25 cellular contexts compared by ENCODE assay signal in genomic region chr19:35298561-35298972, GRCh38. TPM values are rescaled to one million over a fixed set of nuclear protein-coding genes. Genes with fewer than 3 reads are reported as not detected.
DNase-seq lines count a peak whose midpoint lies in the region; ATAC-seq and TF ChIP-seq lines count a peak whose summit lies in the region.
"Had no signal": no experiment of that assay in that cellular context is flagged by ENCODE, and none has a peak within 500 bp of the region (broad histone marks: within the 10 kb centered on the region; RNA-seq: fewer than 3 reads in every experiment).

No MANE protein-coding gene starts in this region.

- H2BK15ac ChIP-seq in IMR-90 (ENCODE audit: low read depth, low read length), result no peak overlapping the region

- H3K4me2 ChIP-seq in IMR-90 (ENCODE audit: low read depth, low read length), result no peak overlapping the region
- H3K4me2 ChIP-seq in osteoblast (ENCODE audit: insufficient read depth, low read length), result no peak overlapping the region
- H3K4me2 ChIP-seq: SK-N-SH had no signal

- H3K27me3 ChIP-seq in IMR-90 (ENCODE audit: control insufficient read depth, insufficient read depth, low read length), result peaks cover 16% of the 10 kb centered on the region
- H3K27me3 ChIP-seq in osteoblast (ENCODE audit: insufficient read depth, low read length), result peaks cover 12% of the 10 kb centered on the region

- H3K36me3 ChIP-seq in IMR-90 (ENCODE audit: control insufficient read depth, insufficient read depth, low read length) (no peaks in the 10 kb centered on the region), osteoblast (ENCODE audit: insufficient read depth, low read length) (no peaks in the 10 kb centered on the region)

- H4K91ac ChIP-seq in IMR-90 (ENCODE audit: insufficient read depth, low read depth, low read length), result no peak overlapping the region

- H3K9ac ChIP-seq in IMR-90 (ENCODE audit: low read depth, low read length), result no peak overlapping the region
- H3K9ac ChIP-seq: SK-N-SH had no signal

- H3K9me3 ChIP-seq in IMR-90 (ENCODE audit: control insufficient read depth, insufficient read depth, low read length) (no peaks in the 10 kb centered on the region), osteoblast (ENCODE audit: low read depth, low read length) (no peaks in the 10 kb centered on the region)
- H3K9me3 ChIP-seq: SK-N-SH had no signal

- no peak overlapping the region for H3K18ac ChIP-seq in IMR-90 (ENCODE audit: low read depth, low read length)

- ATAC-seq in IMR-90 (ENCODE audit: low read depth), result no peak

- no peaks in the 10 kb centered on the region for H3K79me1 ChIP-seq in IMR-90 (ENCODE audit: low read depth in 1 of 2, low read length in 2 of 2)

- H3K4me3 ChIP-seq in IMR-90 (ENCODE audit: insufficient read depth, low read depth, low read length) (no peak overlapping the region), osteoblast (ENCODE audit: insufficient read depth, low read length) (no peak overlapping the region)

- CTCF ChIA-PET in IMR-90 (lab: Yijun Ruan, JAX), result no interaction called here

- H4K20me1 ChIP-seq in IMR-90 (ENCODE audit: insufficient read depth, low read length) (no peaks in the 10 kb centered on the region), osteoblast (ENCODE audit: insufficient read depth, low read length) (no peaks in the 10 kb centered on the region)

- no peaks in the 10 kb centered on the region for H3K79me2 ChIP-seq in osteoblast (ENCODE audit: insufficient read depth, low read length)

- H3K23ac ChIP-seq in IMR-90 (ENCODE audit: low read depth, low read length), result no peak overlapping the region

- no peak overlapping the region for H3K27ac ChIP-seq in IMR-90 (ENCODE audit: insufficient read depth, low read length)
- no peak overlapping the region for H3K27ac ChIP-seq in osteoblast (ENCODE audit: low read depth, low read length)

- no peak overlapping the region for H2BK20ac ChIP-seq in IMR-90 (ENCODE audit: low read depth, low read length)

- BruUV-seq in IMR-90 (replicated peaks; lab: Mats Ljungman, UMichigan), result no TSS peak

- H2BK5ac ChIP-seq in IMR-90 (ENCODE audit: low read depth, low read length, poor library complexity, severe bottlenecking), result peak overlapping the region; percentile 93

- WGBS in IMR-90 (ENCODE audit: extremely low coverage in 2 of 2, insufficient read length in 1 of 2), 2 experiments, result 87 to 100% methylated on average over 2 to 5 of the region's 5 CpGs

- H4K5ac ChIP-seq in IMR-90 (ENCODE audit: low read depth, low read length), result no peak overlapping the region

- dilution Hi-C loops in IMR-90 (cut with HindIII; ENCODE audit: low sequenced_read_pairs, unreplicated experiment), result no loop called here

- H2AK5ac ChIP-seq in IMR-90 (ENCODE audit: low read depth, low read length), result no peak overlapping the region

- peak overlapping the region; percentile 28 for H2AK9ac ChIP-seq in IMR-90 (replicated peaks; ENCODE audit: low read depth, low read length, poor library complexity)

- intact Hi-C loops in IMR-90 (cut with micrococcal nuclease), result no loop called here

- POLR2A ChIA-PET in IMR-90 (lab: Charles Lee; ENCODE audit: unreplicated experiment), result no interaction called here

- H3K56ac ChIP-seq in IMR-90 (ENCODE audit: extremely low read depth, insufficient read depth, low read length), result no peak overlapping the region

- H3K14ac ChIP-seq in IMR-90 (replicated peaks; ENCODE audit: low read depth, low read length), result no peak overlapping the region

- in situ Hi-C loops in IMR-90 (cut with MboI; ENCODE audit: low sequenced_read_pairs), result no loop called here

- no peak for TF ChIP-seq POLR2A in IMR-90 (IDR thresholded peaks at IDR 0.05; ENCODE audit: low read depth, low read length)

- TF ChIP-seq CTCF in IMR-90 (conservative IDR thresholded peaks at IDR 0.05; ENCODE audit: low read depth, low read length) (no peak), osteoblast (IDR thresholded peaks at IDR 0.05; ENCODE audit: extremely low read depth, low read depth, low read length) (no peak)

- no peak overlapping the region for H3K4ac ChIP-seq in IMR-90 (ENCODE audit: low read depth, low read length)

- H3K4me1 ChIP-seq in IMR-90 (ENCODE audit: control insufficient read depth, insufficient read depth, low read length) (no peaks in the 10 kb centered on the region), osteoblast (ENCODE audit: insufficient read depth, low read length) (no peaks in the 10 kb centered on the region)

- H2BK120ac ChIP-seq in IMR-90 (ENCODE audit: low read depth, low read length), result no peak overlapping the region

- DNase-seq in IMR-90 (no peak), osteoblast (ENCODE audit: insufficient read length, low spot score, missing footprints) (peak; percentile 27), NCI-H345 (lab: John Stamatoyannopoulos, UW) (no peak)
- no peak for DNase-seq in activated CD4-positive, alpha-beta T cell treated with anti-CD3 and anti-CD28 coated beads, Interleukin-2, amount 50 U/mL, for 1 hour
- DNase-seq: CD8-positive, alpha-beta memory T cell; DMS 273 treated with DMSO at 0.1 percent for 48 hours; DMS79; EL; GDM1; H7; KBM-7; MV-4-11; NCI-H1105; NCI-H1436 treated with DMSO at 0.1 percent for 48 hours; NCI-H187 treated with DMSO at 0.1 percent for 48 hours; NCI-H2171 treated with DMSO at 0.1 percent for 48 hours; NCI-H446; NCI-H524 treated with DMSO at 0.1 percent for 48 hours; NCI-H774; SK-N-SH; SW 1271 had no signal

- peak overlapping the region; percentile 43 for H2AFZ ChIP-seq in IMR-90 (replicated peaks; ENCODE audit: low read length, poor library complexity)
- no peak overlapping the region for H2AFZ ChIP-seq in osteoblast (ENCODE audit: low read length)

- no peak overlapping the region for H4K8ac ChIP-seq in IMR-90 (ENCODE audit: low read depth in 2 of 2, low read length in 2 of 2)

- H3K9me1 ChIP-seq in IMR-90 (ENCODE audit: insufficient read depth, low read length), result peaks cover 15% of the 10 kb centered on the region

- TF ChIP-seq RAD21 in IMR-90 (IDR thresholded peaks at IDR 0.05; ENCODE audit: low read length), result no peak

TF ChIP-seq in IMR-90, 13 proteins besides CTCF, POLR2A, EP300 and RAD21:
- TF ChIP-seq NFE2L2 (IDR thresholded peaks at IDR 0.05; ENCODE audit: low read depth, low read length), result no peak

RNA-seq across cellular contexts. Expression of gene MAG, which starts 6.6 kb away (rescaled TPM):
- not detected in 2 replicates for total RNA-seq in IMR-90 (2012; rRNA removed)
- polyA plus RNA-seq in IMR-90 (2012; rRNA removed), result not detected in 2 replicates
- polyA plus RNA-seq in IMR-90 (2012; cell fraction: cytosol; rRNA removed), result not detected in 2 replicates
- polyA plus RNA-seq in IMR-90 (2012; cell fraction: nucleus; rRNA removed; ENCODE audit: low replicate concordance), result not detected in 2 replicates
- total RNA-seq in osteoblast, result not detected in 2 replicates
- total RNA-seq: CD8-positive, alpha-beta memory T cell; HT-29; LHCN-M2; MCF 10A had no signal
- polyA plus RNA-seq: CD14-positive monocyte, SK-N-SH had no signal

RNA-seq across cellular contexts. Expression of gene HAMP, which starts 16.2 kb away (rescaled TPM):
- under 0.01 TPM in 2 replicates for total RNA-seq in IMR-90 (2012; rRNA removed)
- not detected in 2 replicates for polyA plus RNA-seq in IMR-90 (2012; rRNA removed)
- polyA plus RNA-seq in IMR-90 (2012; cell fraction: cytosol; rRNA removed), result not detected in 2 replicates
- polyA plus RNA-seq in IMR-90 (2012; cell fraction: nucleus; rRNA removed; ENCODE audit: low replicate concordance), result 0.03 and 0.25 TPM in 2 replicates
- total RNA-seq in osteoblast, result not detected in 2 replicates
- total RNA-seq: H7, LHCN-M2, MCF 10A had no signal
- polyA plus RNA-seq: CD14-positive monocyte; CD8-positive, alpha-beta memory T cell; SK-N-SH had no signal

RNA-seq across cellular contexts. Expression of gene USF2, which starts 29.8 kb away (rescaled TPM):
- total RNA-seq in IMR-90 (2012; rRNA removed) (21.3 and 27.5 TPM in 2 replicates), osteoblast (66.2 and 74.0 TPM in 2 replicates)
- 65.6 and 82.5 TPM in 2 replicates for polyA plus RNA-seq in IMR-90 (2012; rRNA removed)
- 65.8 and 106 TPM in 2 replicates for polyA plus RNA-seq in IMR-90 (2012; cell fraction: cytosol; rRNA removed)
- polyA plus RNA-seq in IMR-90 (2012; cell fraction: nucleus; rRNA removed; ENCODE audit: low replicate concordance), result 185 and 211 TPM in 2 replicates

RNA-seq across cellular contexts. Expression of gene CD22, which starts 30.4 kb away (rescaled TPM):
- total RNA-seq in IMR-90 (2012; rRNA removed) (0.18 TPM in 1 of 2 replicates, not detected in the other), osteoblast (under 0.01 TPM in 1 of 2 replicates, not detected in the other)
- polyA plus RNA-seq in IMR-90 (2012; rRNA removed), result 0.22 TPM in 2 replicates
- polyA plus RNA-seq in IMR-90 (2012; cell fraction: cytosol; rRNA removed), result 0.03 TPM in 1 of 2 replicates, not detected in the other
- 0.06 and 0.23 TPM in 2 replicates for polyA plus RNA-seq in IMR-90 (2012; cell fraction: nucleus; rRNA removed; ENCODE audit: low replicate concordance)
- total RNA-seq: H7 had no signal
- polyA plus RNA-seq: CD8-positive, alpha-beta memory T cell had no signal

RNA-seq across cellular contexts. Expression of gene FFAR1, which starts 49.1 kb away (rescaled TPM):
- not detected in 2 replicates for total RNA-seq in IMR-90 (2012; rRNA removed)
- polyA plus RNA-seq in IMR-90 (2012; rRNA removed), result not detected in 2 replicates
- not detected in 2 replicates for polyA plus RNA-seq in IMR-90 (2012; cell fraction: cytosol; rRNA removed)
- polyA plus RNA-seq in IMR-90 (2012; cell fraction: nucleus; rRNA removed; ENCODE audit: low replicate concordance), result not detected in 2 replicates
- total RNA-seq in osteoblast, result not detected in 2 replicates
- total RNA-seq: CD8-positive, alpha-beta memory T cell; H7; HT-29; LHCN-M2; MCF 10A had no signal
- polyA plus RNA-seq: CD14-positive monocyte; CD8-positive, alpha-beta memory T cell; SK-N-SH had no signal
